ENCODE assay signal across 22 cellular contexts in the genomic region with DNA sequence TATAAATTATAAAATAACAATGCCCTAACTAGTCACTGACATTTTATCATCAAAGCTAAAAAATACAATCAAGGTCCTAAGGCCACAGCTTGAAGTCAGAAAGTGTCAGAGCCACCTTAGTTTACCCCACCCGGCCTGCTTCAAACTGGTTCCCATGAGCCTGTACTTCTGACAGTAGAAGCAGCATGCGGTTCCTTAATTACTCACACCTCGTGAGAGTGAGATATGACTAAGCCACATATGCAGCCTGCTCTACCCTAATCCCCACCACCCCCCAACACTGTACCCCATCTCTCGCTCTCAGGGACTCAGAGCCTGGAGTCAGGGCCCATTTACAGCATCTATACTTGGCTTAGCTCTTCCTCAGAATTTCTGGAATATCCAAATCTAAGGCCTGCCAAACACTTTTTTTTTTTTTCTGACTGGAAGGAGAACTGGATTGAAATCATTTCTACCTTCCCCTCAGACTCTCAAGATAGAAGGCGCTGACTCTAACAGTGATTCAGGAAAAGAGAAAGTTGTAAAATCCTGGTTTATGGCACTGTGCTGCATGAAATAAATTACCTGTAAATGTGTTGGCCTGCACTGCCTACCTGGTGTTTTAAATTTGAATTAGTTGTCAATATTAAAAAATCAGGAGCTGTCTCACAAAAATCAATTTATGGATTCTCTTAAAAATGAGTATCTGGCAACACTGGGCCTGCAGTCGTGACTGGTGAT.
DNase-seq lines count a peak whose midpoint lies in the region; TF ChIP-seq lines count a peak whose summit lies in the region.
"Had no signal": no experiment of that assay in that cellular context is flagged by ENCODE, and none has a peak within 500 bp of the region (broad histone marks: within the 10 kb centered on the region; RNA-seq: fewer than 3 reads in every experiment).

No MANE protein-coding gene starts in this region.

- TF ChIP-seq EP300 in ovary (IDR thresholded peaks at IDR 0.05), result no peak

- H3K4me2 ChIP-seq in BLaER1 treated with 17β-estradiol and CSF1 and Interleukin-3, amounts not matched to agents 10 nM and 100 nM, result peak overlapping the region in 7 of 11 experiments; percentile 31 to 69 (median 62); a peak in 9 of 22 replicates
- H3K4me2 ChIP-seq in GM23248 (ENCODE audit: unreplicated experiment), result peak overlapping the region; percentile 5
- H3K4me2 ChIP-seq: hepatocyte had no signal

- TF ChIP-seq CTCF in ovary (IDR thresholded peaks at IDR 0.05), result no peak

- intact Hi-C loops in ovary (cut with DNase I), result no loop called here

- no peaks in the 10 kb centered on the region for H3K79me2 ChIP-seq in GM23248 (ENCODE audit: insufficient read depth)
- H3K79me2 ChIP-seq: hepatocyte had no signal

- no peak for TF ChIP-seq POLR2A in ovary (IDR thresholded peaks at IDR 0.05)

- in situ Hi-C loops in GM23248 (cut with MboI), result no loop called here

- H3K9me2 ChIP-seq in GM23248 (ENCODE audit: insufficient read depth), result no peaks in the 10 kb centered on the region

- H3F3A ChIP-seq in GM23248 (ENCODE audit: insufficient read depth), result peaks cover 34% of the 10 kb centered on the region

- no peaks in the 10 kb centered on the region for H4K20me1 ChIP-seq in BLaER1 treated with 17β-estradiol and CSF1 and Interleukin-3, amounts not matched to agents 10 nM and 100 nM
- no peaks in the 10 kb centered on the region for H4K20me1 ChIP-seq in GM23248 (ENCODE audit: insufficient read depth)

- H3K27me3 ChIP-seq in BLaER1 treated with 17β-estradiol and CSF1 and Interleukin-3, amounts not matched to agents 10 nM and 100 nM, result 0 out of 22 replicates have a peak, but pooled peaks cover 0 to 4% (median 0%) of the 10 kb centered on the region in 11 experiments
- no peaks in the 10 kb centered on the region for H3K27me3 ChIP-seq in GM23248 (replicated peaks; ENCODE audit: insufficient read depth)
- H3K27me3 ChIP-seq in ovary, result no peaks in the 10 kb centered on the region
- H3K27me3 ChIP-seq: ascending aorta, hepatocyte had no signal

- H2AFZ ChIP-seq in GM23248, result no peak overlapping the region
- H2AFZ ChIP-seq: hepatocyte had no signal

- peak; percentile 21 for DNase-seq in GM23248
- DNase-seq in SW480 (ENCODE audit: low spot score), result peak; percentile 68
- DNase-seq in iris pigment epithelial cell (ENCODE audit: low read depth), result peak; percentile 41
- DNase-seq in activated naive CD4-positive, alpha-beta T cell treated with anti-CD3 and anti-CD28 coated beads, Interleukin-2, amount 50 U/mL, for 16 hours, result no peak
- DNase-seq in ovary, result no peak
- no peak for DNase-seq in islet precursor cell
- DNase-seq in NCI-H526 treated with DMSO at 0.1 percent for 48 hours (lab: John Stamatoyannopoulos, UW), result no peak
- DNase-seq: activated CD8-positive, alpha-beta T cell treated with anti-CD3 and anti-CD28 coated beads for 36 hours; activated naive CD4-positive, alpha-beta T cell treated with anti-CD3 and anti-CD28 coated beads, Interleukin-2, amount 10 ng/mL, durations not matched to agents 7 days and 5 days; activated T-cell treated with anti-CD3 and anti-CD28 coated beads, Interleukin-2, amount 50 U/mL, for 24 hours; DMS79 treated with DMSO at 0.1 percent for 48 hours; endodermal cell; H9; KG1; naive thymus-derived CD8-positive, alpha-beta T cell; NCI-H2081; NCI-H524 treated with DMSO at 0.1 percent for 48 hours; SHP77; stimulated activated naive CD4-positive, alpha-beta T cell had no signal

- no peak overlapping the region for H3K9ac ChIP-seq in BLaER1 treated with 17β-estradiol and CSF1 and Interleukin-3, amounts not matched to agents 10 nM and 100 nM
- no peak overlapping the region for H3K9ac ChIP-seq in GM23248

- no peaks in the 10 kb centered on the region; a peak in 1 of 22 replicates for H3K36me3 ChIP-seq in BLaER1 treated with 17β-estradiol and CSF1 and Interleukin-3, amounts not matched to agents 10 nM and 100 nM
- no peaks in the 10 kb centered on the region for H3K36me3 ChIP-seq in GM23248 (ENCODE audit: low read depth)
- H3K36me3 ChIP-seq in ovary, result no peaks in the 10 kb centered on the region
- H3K36me3 ChIP-seq: ascending aorta had no signal

- no peak overlapping the region for H3K4me3 ChIP-seq in BLaER1 treated with 17β-estradiol and CSF1 and Interleukin-3, amounts not matched to agents 10 nM and 100 nM
- H3K4me3 ChIP-seq in GM23248, result no peak overlapping the region
- no peak overlapping the region for H3K4me3 ChIP-seq in ovary
- H3K4me3 ChIP-seq: ascending aorta, hepatocyte had no signal

- WGBS in GM23248 (ENCODE audit: low coverage in 1 of 2, low lambda C conversion rate in 2 of 2, missing lambda C conversion rate in 2 of 2), 2 experiments, result 83 to 93% methylated on average over 6 of the region's 6 CpGs
- 93 to 95% (median 95%) methylated on average over 6 of the region's 6 CpGs for WGBS in ovary, 3 donors

- H3K9me3 ChIP-seq in BLaER1 treated with 17β-estradiol and CSF1 and Interleukin-3, amounts not matched to agents 10 nM and 100 nM (replicated peaks in 1 of 11), result peaks cover 12 to 23% (median 16%) of the 10 kb centered on the region in 11 experiments; a peak in 21 of 22 replicates
- no peaks in the 10 kb centered on the region for H3K9me3 ChIP-seq in GM23248 (ENCODE audit: low read depth)
- H3K9me3 ChIP-seq in ovary, result no peaks in the 10 kb centered on the region
- H3K9me3 ChIP-seq: ascending aorta had no signal

- peaks cover 6 to 19% (median 15%) of the 10 kb centered on the region in 10 experiments; a peak in 16 of 20 replicates for H3K4me1 ChIP-seq in BLaER1 treated with 17β-estradiol and CSF1 and Interleukin-3, amounts not matched to agents 10 nM and 100 nM
- H3K4me1 ChIP-seq in GM23248 (ENCODE audit: insufficient read depth), result peaks cover 50% of the 10 kb centered on the region
- no peaks in the 10 kb centered on the region for H3K4me1 ChIP-seq in ovary (ENCODE audit: insufficient read depth)
- H3K4me1 ChIP-seq: ascending aorta had no signal

- no peak overlapping the region for H3K27ac ChIP-seq in BLaER1 treated with 17β-estradiol and CSF1 and Interleukin-3, amounts not matched to agents 10 nM and 100 nM
- H3K27ac ChIP-seq in GM23248, result peak overlapping the region; percentile 40; the same call in 1 of the 2 replicates
- H3K27ac ChIP-seq in ovary, result no peak overlapping the region
- H3K27ac ChIP-seq: ascending aorta, hepatocyte had no signal

Comparison
In these comparisons a context has a peak if more than half of its experiments do, and no peak if none do; other contexts are left out.
1. DNase-seq: peak in GM23248 (single experiment), SW480 (single experiment) and iris pigment epithelial cell (single experiment); none in activated naive CD4-positive, alpha-beta T cell treated with anti-CD3 and anti-CD28 coated beads, Interleukin-2, amount 50 U/mL, for 16 hours (single experiment), ovary (0 of 5), islet precursor cell (single experiment) and NCI-H526 treated with DMSO at 0.1 percent for 48 hours (single experiment).